1 cellular context compared by ENCODE assay signal in genomic region chr15:94259121-94259776, GRCh38.
TF ChIP-seq lines count a peak whose summit lies in the region.

No MANE protein-coding gene starts in this region.

TF ChIP-seq in HepG2, 621 proteins besides CTCF, POLR2A, EP300 and RAD21:
- TF ChIP-seq ESRRA (CRISPR knock-in tag; IDR thresholded peaks at IDR 0.05; ENCODE audit: low read depth) (no peak), CEBPB (IDR thresholded peaks at IDR 0.05; ENCODE audit: borderline replicate concordance, low read depth, low read length) (peak; percentile 75), THAP11 (CRISPR knock-in tag; IDR thresholded peaks at IDR 0.05) (no peak)
